ENCODE assay signal across 26 cellular contexts in genomic region chr7:41108821-41109220, GRCh38.
"Had no signal": no experiment of that assay in that cellular context is flagged by ENCODE, and none has a peak within 500 bp of the region (broad histone marks: within the 10 kb centered on the region; RNA-seq: fewer than 3 reads in every experiment).

No MANE protein-coding gene starts in this region.

- H3K9me3 Mint-ChIP-seq: nephron had no signal

- H3K4me3 Mint-ChIP-seq: activated CD4-positive, alpha-beta T cell treated with anti-CD3 and anti-CD28 coated beads for 36 hours; activated CD8-positive, alpha-beta memory T cell treated with anti-CD3 and anti-CD28 coated beads, Interleukin-2, amount 10 ng/mL, durations not matched to agents 7 days and 5 days; activated CD8-positive, alpha-beta T cell treated with anti-CD3 and anti-CD28 coated beads, Interleukin-2, amount 10 ng/mL, durations not matched to agents 7 days and 5 days; immature natural killer cell; nephron; T-helper 2 cell treated with Interferon-gamma antibody and Interleukin-4, amounts not matched to agents 5 μg/mL and 100 μg/mL, for 36 hours had no signal

- H3K9me3 ChIP-seq: left lung, lower lobe of right lung, testis, transverse colon had no signal

- H3K4me1 Mint-ChIP-seq: activated CD4-positive, alpha-beta T cell treated with anti-CD3 and anti-CD28 coated beads for 36 hours; activated CD8-positive, alpha-beta memory T cell treated with anti-CD3 and anti-CD28 coated beads, Interleukin-2, amount 10 ng/mL, durations not matched to agents 7 days and 5 days; immature natural killer cell had no signal

- H3K4me1 ChIP-seq: left lung, lower lobe of right lung, testis, transverse colon had no signal

- H3K36me3 Mint-ChIP-seq: activated CD8-positive, alpha-beta memory T cell treated with anti-CD3 and anti-CD28 coated beads, Interleukin-2, amount 10 ng/mL, durations not matched to agents 7 days and 5 days; activated naive CD4-positive, alpha-beta T cell treated with anti-CD3 and anti-CD28 coated beads, Interleukin-2, amount 50 U/mL, for 72 hours; immature natural killer cell had no signal

- H3K4me3 ChIP-seq: left lung, lower lobe of right lung, testis, transverse colon had no signal

- ATAC-seq: activated CD4-positive, alpha-beta T cell treated with anti-CD3 and anti-CD28 coated beads for 36 hours; activated CD8-positive, alpha-beta memory T cell treated with anti-CD3 and anti-CD28 coated beads, Interleukin-2, amount 10 ng/mL, durations not matched to agents 7 days and 5 days; activated CD8-positive, alpha-beta T cell treated with anti-CD3 and anti-CD28 coated beads, Interleukin-2, amount 10 ng/mL, durations not matched to agents 7 days and 5 days; activated naive CD4-positive, alpha-beta T cell treated with anti-CD3 and anti-CD28 coated beads, Interleukin-2, amount 50 U/mL, for 72 hours; left lung; lower lobe of right lung; right cardiac atrium; stimulated activated naive CD8-positive, alpha-beta T cell treated with anti-CD3 and anti-CD28 coated beads, Interleukin-15, Interleukin-2, amounts not matched to agents 100 U/mL and 50 U/mL, for 24 hours had no signal

- H3K27me3 Mint-ChIP-seq: activated CD4-positive, alpha-beta T cell treated with anti-CD3 and anti-CD28 coated beads for 36 hours; activated CD8-positive, alpha-beta memory T cell treated with anti-CD3 and anti-CD28 coated beads, Interleukin-2, amount 10 ng/mL, durations not matched to agents 7 days and 5 days had no signal

- H3K27ac Mint-ChIP-seq: activated CD4-positive, alpha-beta T cell treated with anti-CD3 and anti-CD28 coated beads for 36 hours; activated CD8-positive, alpha-beta memory T cell treated with anti-CD3 and anti-CD28 coated beads, Interleukin-2, amount 10 ng/mL, durations not matched to agents 7 days and 5 days; activated CD8-positive, alpha-beta T cell treated with anti-CD3 and anti-CD28 coated beads, Interleukin-2, amount 10 ng/mL, durations not matched to agents 7 days and 5 days; activated naive CD4-positive, alpha-beta T cell treated with anti-CD3 and anti-CD28 coated beads, Interleukin-2, amount 50 U/mL, for 72 hours; activated T-helper 2 cell treated with anti-CD3 and anti-CD28 coated beads, Interferon-gamma antibody, Interleukin-2, Interleukin-4, amounts not matched to agents 10 μg/mL and 5 μg/mL and 100 μg/mL, durations not matched to agents 14 hours and 24 hours and 36 hours; immature natural killer cell; T-helper 2 cell treated with Interferon-gamma antibody and Interleukin-4, amounts not matched to agents 5 μg/mL and 100 μg/mL, for 36 hours had no signal

- H3K27ac ChIP-seq: left lung, lower lobe of right lung, testis, transverse colon had no signal

- H3K27me3 ChIP-seq: left lung, testis, transverse colon had no signal

- DNase-seq: activated CD4-positive, alpha-beta T cell treated with anti-CD3 and anti-CD28 coated beads for 36 hours; activated CD4-positive, CD25-positive, alpha-beta regulatory T cell; activated CD8-positive, alpha-beta memory T cell treated with anti-CD3 and anti-CD28 coated beads, Interleukin-2, amount 10 ng/mL, durations not matched to agents 7 days and 5 days; activated CD8-positive, alpha-beta T cell treated with anti-CD3 and anti-CD28 coated beads, Interleukin-2, amount 10 ng/mL, durations not matched to agents 7 days and 5 days; activated naive CD4-positive, alpha-beta T cell; activated T-cell treated with anti-CD3 and anti-CD28 coated beads, Interleukin-2, amount 50 U/mL, for 48 hours; anterior cingulate cortex; effector CD8-positive, alpha-beta T cell; hypothalamus; immature natural killer cell; kidney glomerular epithelial cell; left lung; lower lobe of right lung; mesendoderm; posterior cingulate gyrus; right cardiac atrium; stimulated activated CD4-positive, alpha-beta T cell treated with anti-CD3 and anti-CD28 coated beads, Interleukin-12 subunit alpha, Interleukin-12 subunit beta, amount 100 ng/mL, for 4 hours; stimulated activated CD4-positive, alpha-beta T cell treated with anti-CD3 and anti-CD28 coated beads, Interleukin-4, amount 100 ng/mL, for 1 hour; stimulated activated naive CD8-positive, alpha-beta T cell treated with anti-CD3 and anti-CD28 coated beads, Interleukin-15, Interleukin-2, amounts not matched to agents 100 U/mL and 50 U/mL, for 24 hours; T-helper 1 cell; testis; transverse colon had no signal

- H3K36me3 ChIP-seq: left lung, lower lobe of right lung, transverse colon had no signal
